8 cellular contexts compared by ENCODE assay signal in the genomic region with DNA sequence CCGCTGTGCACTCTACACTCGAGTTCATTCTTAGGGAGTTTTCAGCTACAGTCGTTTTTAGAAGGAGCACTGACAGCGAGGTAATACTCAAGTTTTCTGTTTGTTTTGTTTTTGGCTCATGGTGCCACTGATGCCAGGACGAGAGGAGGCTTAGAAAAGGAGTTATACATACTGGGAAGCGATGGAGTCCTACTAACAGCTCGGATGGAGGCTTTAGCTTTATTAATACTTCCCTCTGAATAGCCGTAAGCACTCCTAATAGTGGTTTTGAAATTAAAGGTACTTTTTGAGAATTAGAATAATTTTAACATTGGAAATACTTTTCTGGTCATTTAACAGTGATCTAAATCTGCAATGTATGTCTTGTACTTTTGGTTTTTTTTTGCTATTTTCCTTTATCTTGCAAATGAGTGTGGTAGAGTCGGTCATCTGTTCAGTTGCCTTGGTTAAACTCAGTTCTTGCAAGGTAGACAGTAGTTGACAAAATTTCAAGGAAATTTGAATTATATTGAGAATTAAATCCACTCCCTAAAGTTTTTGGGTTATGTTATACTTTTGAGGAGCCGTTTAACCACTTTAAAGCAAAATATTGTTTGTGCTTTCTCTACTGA. TPM values are rescaled to one million over a fixed set of nuclear protein-coding genes. Genes with fewer than 3 reads are reported as not detected.
DNase-seq lines count a peak whose midpoint lies in the region; ATAC-seq, FAIRE-seq and TF ChIP-seq lines count a peak whose summit lies in the region.

No MANE protein-coding gene starts in this region.

- WGBS in HepG2 (ENCODE audit: low lambda C conversion rate): 3% methylated on average over 10 of the region's 10 CpGs
- 1% methylated on average over 10 of the region's 10 CpGs for WGBS in tibial nerve, 2 donors

- ATAC-seq in HepG2: no peak
- ATAC-seq in HG02678 (IDR thresholded peaks at IDR 0.05; ENCODE audit: unreplicated experiment): no peak

- H3K4me3 ChIP-seq in astrocyte of the cerebellum (ENCODE audit: low read depth, low read length) (peak overlapping the region; percentile 74), HepG2 (replicated peaks in 1 of 3; ENCODE audit: insufficient read depth in 1 of 3, low read depth in 2 of 3, low read length in 3 of 3) (peak overlapping the region; percentile 97 to 100 (median 98)), tibial nerve (peak overlapping the region; percentile 87 to 93 (median 90))

- in situ Hi-C loops in astrocyte of the cerebellum (cut with HindIII; ENCODE audit: low sequenced_read_pairs): no loop called here
- in situ Hi-C loops in HepG2 (cut with HindIII; ENCODE audit: extremely low pct_ligation_motif_present, low pct_unique_long_range_greater_than_20kb): no loop called here

- CTCF ChIA-PET in HepG2 (lab: Yijun Ruan, JAX; ENCODE audit: low intra/inter-chr PET ratio, low total read pairs): no interaction called here

- H3K4me1 Mint-ChIP-seq in activated T-cell treated with anti-CD3 and anti-CD28 coated beads, Interleukin-2, amount 50 U/mL, for 24 hours (ENCODE audit: low read depth): peaks cover 51% of the 10 kb centered on the region

- BruUV-seq in HepG2 (replicated peaks; lab: Mats Ljungman, UMichigan): TSS peak; percentile 65

- H3K36me3 ChIP-seq in HepG2 (replicated peaks in 1 of 2; ENCODE audit: control insufficient read depth in 1 of 2, insufficient read depth in 2 of 2, low read length in 2 of 2) (0 out of 5 replicates have a peak, but pooled peaks cover 0 to 7% of the 10 kb centered on the region in 2 experiments), tibial nerve (no peaks in the 10 kb centered on the region)

- peaks cover 7% of the 10 kb centered on the region for H3K4me1 ChIP-seq in HepG2 (ENCODE audit: insufficient read depth, low read length)
- peaks cover 0 to 54% (median 40%) of the 10 kb centered on the region in 4 donors for H3K4me1 ChIP-seq in tibial nerve

- no peak for FAIRE-seq in HepG2 (lab: Jason Lieb, UNC)

- H2AFZ ChIP-seq in HepG2 (ENCODE audit: low read length): no peak overlapping the region

- peak overlapping the region; percentile 89 for H3K9ac ChIP-seq in HepG2 (ENCODE audit: insufficient read depth, low read depth, low read length)

- H3K36me3 Mint-ChIP-seq in activated T-cell treated with anti-CD3 and anti-CD28 coated beads, Interleukin-2, amount 50 U/mL, for 24 hours (ENCODE audit: low read depth): peaks cover 16% of the 10 kb centered on the region

- peaks cover 52% of the 10 kb centered on the region for H4K20me1 ChIP-seq in HepG2 (ENCODE audit: insufficient read depth, low read length)

- DNase-seq in activated T-cell treated with anti-CD3 and anti-CD28 coated beads, Interleukin-2, amount 50 U/mL, for 24 hours: no peak
- DNase-seq in activated T-cell treated with anti-CD3 and anti-CD28 coated beads for 4 hours: no peak
- DNase-seq in astrocyte of the cerebellum (ENCODE audit: low read depth): no peak
- no peak for DNase-seq in HepG2 (ENCODE audit: low spot score)
- no peak for DNase-seq in tibial nerve (ENCODE audit: low spot score in 2 of 2)
- DNase-seq in epidermal melanocyte (ENCODE audit: insufficient read length, low spot score): no peak
- DNase-seq in activated CD4-positive, alpha-beta T cell treated with anti-CD3 and anti-CD28 coated beads for 48 hours: no peak

- TF ChIP-seq EP300 in HepG2 (IDR thresholded peaks at IDR 0.05; ENCODE audit: low read depth in 2 of 2, low read length in 2 of 2) (no peak), HepG2 (CRISPR knock-in tag; IDR thresholded peaks at IDR 0.05; ENCODE audit: borderline replicate concordance) (no peak), tibial nerve (IDR thresholded peaks at IDR 0.05) (no peak)

- peaks cover 51% of the 10 kb centered on the region for H3K79me2 ChIP-seq in HepG2 (ENCODE audit: insufficient read depth, low read length)

- no peak for TF ChIP-seq RAD21 in HepG2 (CRISPR knock-in tag; IDR thresholded peaks at IDR 0.05)

- peak overlapping the region; percentile 86 for H3K4me2 ChIP-seq in HepG2 (ENCODE audit: low read depth, low read length)

- H3K27ac ChIP-seq in HepG2 (ENCODE audit: extremely low read length, insufficient read depth, low read length) (peak overlapping the region; percentile 93), tibial nerve (peak overlapping the region; percentile 99 to 100 (median 100))

- TF ChIP-seq CTCF in astrocyte of the cerebellum (IDR thresholded peaks at IDR 0.05; ENCODE audit: low read depth, low read length, missing control alignments): no peak
- no peak for TF ChIP-seq CTCF in HepG2 (CRISPR knock-in tag; IDR thresholded peaks at IDR 0.05)
- TF ChIP-seq CTCF in tibial nerve (IDR thresholded peaks at IDR 0.05): peak in 1 of 5 experiments; percentile 0

- TF ChIP-seq POLR2A in HepG2 (IDR thresholded peaks at IDR 0.05; ENCODE audit: insufficient read depth in 1 of 2, low read depth in 2 of 2, low read length in 2 of 2) (no peak), tibial nerve (IDR thresholded peaks at IDR 0.05) (no peak)

- H3K4me3 Mint-ChIP-seq in activated T-cell treated with anti-CD3 and anti-CD28 coated beads, Interleukin-2, amount 50 U/mL, for 24 hours: peak overlapping the region; percentile 93

- H3K27me3 ChIP-seq in HepG2 (ENCODE audit: control insufficient read depth in 1 of 2, insufficient read depth in 2 of 2, low read length in 2 of 2) (no peaks in the 10 kb centered on the region; a peak in 1 of 5 replicates), tibial nerve (no peaks in the 10 kb centered on the region)

- peak overlapping the region; percentile 100 for H3K27ac Mint-ChIP-seq in activated T-cell treated with anti-CD3 and anti-CD28 coated beads, Interleukin-2, amount 50 U/mL, for 24 hours

- no peaks in the 10 kb centered on the region for H3K9me3 Mint-ChIP-seq in activated T-cell treated with anti-CD3 and anti-CD28 coated beads, Interleukin-2, amount 50 U/mL, for 24 hours

- no peaks in the 10 kb centered on the region for H3K27me3 Mint-ChIP-seq in activated T-cell treated with anti-CD3 and anti-CD28 coated beads, Interleukin-2, amount 50 U/mL, for 24 hours

- intact Hi-C loops in HepG2 (cut with micrococcal nuclease; ENCODE audit: unreplicated experiment): no loop called here

- H3K9me3 ChIP-seq in HepG2 (ENCODE audit: low read length) (no peaks in the 10 kb centered on the region), tibial nerve (no peaks in the 10 kb centered on the region)

- POLR2A ChIA-PET in HepG2 (lab: Yijun Ruan, JAX): interaction anchor here (0.5 to 3.6 kb wide), 5 partner anchors 11 to 1058 kb away, joined by 4 to 28 read pairs (median 15); a partner anchor contains a TSS

TF ChIP-seq in HepG2, 621 proteins besides CTCF, POLR2A, EP300 and RAD21 (continues in another document):
- TF ChIP-seq, protein P1, sequence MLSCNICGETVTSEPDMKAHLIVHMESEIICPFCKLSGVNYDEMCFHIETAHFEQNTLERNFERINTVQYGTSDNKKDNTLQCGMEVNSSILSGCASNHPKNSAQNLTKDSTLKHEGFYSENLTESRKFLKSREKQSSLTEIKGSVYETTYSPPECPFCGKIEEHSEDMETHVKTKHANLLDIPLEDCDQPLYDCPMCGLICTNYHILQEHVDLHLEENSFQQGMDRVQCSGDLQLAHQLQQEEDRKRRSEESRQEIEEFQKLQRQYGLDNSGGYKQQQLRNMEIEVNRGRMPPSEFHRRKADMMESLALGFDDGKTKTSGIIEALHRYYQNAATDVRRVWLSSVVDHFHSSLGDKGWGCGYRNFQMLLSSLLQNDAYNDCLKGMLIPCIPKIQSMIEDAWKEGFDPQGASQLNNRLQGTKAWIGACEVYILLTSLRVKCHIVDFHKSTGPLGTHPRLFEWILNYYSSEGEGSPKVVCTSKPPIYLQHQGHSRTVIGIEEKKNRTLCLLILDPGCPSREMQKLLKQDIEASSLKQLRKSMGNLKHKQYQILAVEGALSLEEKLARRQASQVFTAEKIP (CRISPR knock-in tag; IDR thresholded peaks at IDR 0.05; ENCODE audit: borderline replicate concordance): no peak
- TF ChIP-seq NCOA1 (CRISPR knock-in tag; IDR thresholded peaks at IDR 0.05): no peak
- TF ChIP-seq, protein P2, sequence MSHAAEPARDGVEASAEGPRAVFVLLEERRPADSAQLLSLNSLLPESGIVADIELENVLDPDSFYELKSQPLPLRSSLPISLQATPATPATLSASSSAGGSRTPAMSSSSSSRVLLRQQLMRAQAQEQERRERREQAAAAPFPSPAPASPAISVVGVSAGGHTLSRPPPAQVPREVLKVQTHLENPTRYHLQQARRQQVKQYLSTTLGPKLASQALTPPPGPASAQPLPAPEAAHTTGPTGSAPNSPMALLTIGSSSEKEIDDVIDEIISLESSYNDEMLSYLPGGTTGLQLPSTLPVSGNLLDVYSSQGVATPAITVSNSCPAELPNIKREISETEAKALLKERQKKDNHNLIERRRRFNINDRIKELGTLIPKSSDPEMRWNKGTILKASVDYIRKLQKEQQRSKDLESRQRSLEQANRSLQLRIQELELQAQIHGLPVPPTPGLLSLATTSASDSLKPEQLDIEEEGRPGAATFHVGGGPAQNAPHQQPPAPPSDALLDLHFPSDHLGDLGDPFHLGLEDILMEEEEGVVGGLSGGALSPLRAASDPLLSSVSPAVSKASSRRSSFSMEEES (CRISPR knock-in tag; IDR thresholded peaks at IDR 0.05): no peak
- TF ChIP-seq ZNF136 (CRISPR knock-in tag; IDR thresholded peaks at IDR 0.05; ENCODE audit: low read depth): no peak

RNA-seq across cellular contexts. Expression of a gene that starts 1.4 kb away (rescaled TPM):
- total RNA-seq in HepG2 (2016; rRNA removed; fragmentation: Illumina TruSeq; extraction: Trizol): 22.9 and 29.8 TPM in 2 replicates
- 4.4 and 5.2 TPM in 2 replicates for total RNA-seq in HepG2 (2016; cell fraction: cytosol; rRNA removed; fragmentation: Illumina TruSeq; extraction: Trizol; ENCODE audit: low read depth)
- total RNA-seq in HepG2 (2016; cell fraction: insoluble cytoplasmic fraction; rRNA removed; fragmentation: Illumina TruSeq; extraction: Trizol): 19.6 and 28.9 TPM in 2 replicates
- total RNA-seq in HepG2 (2016; cell fraction: membrane; rRNA removed; fragmentation: Illumina TruSeq; extraction: Trizol): 8.0 and 9.4 TPM in 2 replicates
- 16.5 and 18.0 TPM in 2 replicates for total RNA-seq in HepG2 (2016; cell fraction: nucleus; rRNA removed; fragmentation: Illumina TruSeq; extraction: Trizol)
- polyA plus RNA-seq in HepG2 (2011; rRNA removed): 37.8 and 44.1 TPM in 2 replicates
- polyA plus RNA-seq in HepG2 (2011; cell fraction: cytosol; rRNA removed): 24.4 and 33.9 TPM in 2 replicates
- 24.5 and 27.2 TPM in 2 replicates for polyA plus RNA-seq in HepG2 (2011; cell fraction: nucleus; rRNA removed)
- 40.5 and 54.8 TPM in 2 replicates for polyA plus RNA-seq in HepG2 (2012)
- 1.5 TPM in 2 replicates for polyA plus RNA-seq in HepG2 (2016; cell fraction: cytosol; fragmentation: Illumina TruSeq; extraction: Trizol; ENCODE audit: low read depth)
- polyA plus RNA-seq in HepG2 (2016; cell fraction: insoluble cytoplasmic fraction; fragmentation: Illumina TruSeq; extraction: Trizol; ENCODE audit: low read depth): 21.0 and 21.2 TPM in 2 replicates
- 3.2 and 3.9 TPM in 2 replicates for polyA plus RNA-seq in HepG2 (2016; cell fraction: membrane; fragmentation: Illumina TruSeq; extraction: Trizol; ENCODE audit: low read depth)
- 13.2 and 18.0 TPM in 2 replicates for polyA plus RNA-seq in HepG2 (2016; cell fraction: nucleus; fragmentation: Illumina TruSeq; extraction: Trizol; ENCODE audit: insufficient read depth, low read depth)
- polyA minus RNA-seq in HepG2 (2011; rRNA and poly(A)+ RNA removed; ENCODE audit: low replicate concordance): 46.4 and 47.9 TPM in 2 replicates
- 25.5 and 31.9 TPM in 2 replicates for polyA minus RNA-seq in HepG2 (2011; cell fraction: cytosol; rRNA and poly(A)+ RNA removed)
- 109 and 115 TPM in 2 replicates for polyA minus RNA-seq in HepG2 (2011; cell fraction: nucleus; rRNA and poly(A)+ RNA removed)
- 100 to 1,000 TPM in 3 of 4 donors, 10 to 100 TPM in 1; 78.9 to 157 (median 123) TPM for total RNA-seq in tibial nerve
